34 cellular contexts compared by ENCODE assay signal in genomic region chr12:65504417-65504816, GRCh38.
"Had no signal": no experiment of that assay in that cellular context is flagged by ENCODE, and none has a peak within 500 bp of the region (broad histone marks: within the 10 kb centered on the region; RNA-seq: fewer than 3 reads in every experiment).

No MANE protein-coding gene starts in this region.

- ATAC-seq: activated naive CD8-positive, alpha-beta T cell treated with anti-CD3 and anti-CD28 coated beads, Interleukin-2, amount 50 U/mL, for 24 hours; activated T-cell treated with anti-CD3 and anti-CD28 coated beads, Interleukin-2, amount 50 U/mL, for 4 hours; activated T-cell treated with anti-CD3 and anti-CD28 coated beads, Interleukin-2, amount 50 U/mL, for 72 hours; activated T-helper 17 cell treated with anti-CD3 and anti-CD28 coated beads, Interleukin-2, amount 50 U/mL, for 72 hours had no signal

- H3K36me3 ChIP-seq: ascending aorta, brain microvascular endothelial cell, breast epithelium had no signal

- DNase-seq: activated B cell treated with CpG ODN at 0.5 μM for 24 hours; activated CD4-positive, alpha-beta memory T cell treated with anti-CD3 and anti-CD28 coated beads, Interleukin-2, amount 10 ng/mL, durations not matched to agents 7 days and 5 days; activated CD4-positive, alpha-beta T cell treated with anti-CD3 and anti-CD28 coated beads for 4 hours; activated CD4-positive, alpha-beta T cell treated with anti-CD3 and anti-CD28 coated beads, Interleukin-2, amount 10 ng/mL, durations not matched to agents 7 days and 5 days; activated CD4-positive, alpha-beta T cell treated with anti-CD3 and anti-CD28 coated beads, Interleukin-2, amount 50 U/mL, for 48 hours; activated CD4-positive, CD25-positive, alpha-beta regulatory T cell treated with anti-CD3 and anti-CD28 coated beads, Interleukin-2, amount 50 U/mL, for 72 hours; activated CD8-positive, alpha-beta memory T cell treated with anti-CD3 and anti-CD28 coated beads, Interleukin-2, amount 50 U/mL, for 4 hours; activated effector memory CD4-positive, alpha-beta T cell treated with anti-CD3 and anti-CD28 coated beads, Interleukin-2, amount 50 U/mL, for 16 hours; activated gamma-delta T cell treated with Interleukin-2 at 50 U/mL for 16 hours; activated naive CD4-positive, alpha-beta T cell; activated naive CD4-positive, alpha-beta T cell treated with anti-CD3 and anti-CD28 coated beads for 36 hours; activated naive CD4-positive, alpha-beta T cell treated with anti-CD3 and anti-CD28 coated beads, Interleukin-2, amount 50 U/mL, for 16 hours; activated naive CD8-positive, alpha-beta T cell treated with anti-CD3 and anti-CD28 coated beads, Interleukin-2, amount 10 ng/mL, durations not matched to agents 7 days and 5 days; activated naive CD8-positive, alpha-beta T cell treated with anti-CD3 and anti-CD28 coated beads, Interleukin-2, amount 50 U/mL, for 24 hours; activated T-cell treated with anti-CD3 and anti-CD28 coated beads for 4 hours; activated T-cell treated with anti-CD3 and anti-CD28 coated beads, Interleukin-2, amount 50 U/mL, for 1 hour; activated T-cell treated with anti-CD3 and anti-CD28 coated beads, Interleukin-2, amount 50 U/mL, for 4 hours; activated T-cell treated with anti-CD3 and anti-CD28 coated beads, Interleukin-2, amount 50 U/mL, for 72 hours; amygdala; anterior cingulate cortex; brain microvascular endothelial cell; central memory CD4-positive, alpha-beta T cell; T-helper 1 cell; T-helper 2 cell; T-helper 9 cell had no signal

- H3K27ac ChIP-seq: ascending aorta, brain microvascular endothelial cell, breast epithelium, VCaP had no signal

- H3K9me3 Mint-ChIP-seq: activated B cell treated with CpG ODN at 0.5 μM for 24 hours; activated CD4-positive, alpha-beta memory T cell treated with anti-CD3 and anti-CD28 coated beads, Interleukin-2, amount 10 ng/mL, durations not matched to agents 7 days and 5 days; activated CD4-positive, alpha-beta T cell treated with anti-CD3 and anti-CD28 coated beads, Interleukin-2, amount 10 ng/mL, durations not matched to agents 7 days and 5 days; activated naive CD4-positive, alpha-beta T cell treated with anti-CD3 and anti-CD28 coated beads for 36 hours; activated naive CD8-positive, alpha-beta T cell treated with anti-CD3 and anti-CD28 coated beads, Interleukin-2, amount 10 ng/mL, durations not matched to agents 7 days and 5 days; activated naive CD8-positive, alpha-beta T cell treated with anti-CD3 and anti-CD28 coated beads, Interleukin-2, amount 50 U/mL, for 24 hours; activated T-cell treated with anti-CD3 and anti-CD28 coated beads, Interleukin-2, amount 50 U/mL, for 4 hours; activated T-helper 1 cell treated with anti-CD3 and anti-CD28 coated beads, Interleukin-12 subunit alpha, Interleukin-12 subunit beta, Interleukin-2, Interleukin-4 antibody, amounts not matched to agents 30 ng/mL and 10 ng/mL and 1 ng/mL, durations not matched to agents 14 hours and 24 hours and 36 hours; activated T-helper 17 cell treated with anti-CD3 and anti-CD28 coated beads, Interleukin-2, amount 50 U/mL, for 72 hours; T-helper 1 cell treated with Interleukin-12 subunit alpha and Interleukin-12 subunit beta and Interleukin-4 antibody, amounts not matched to agents 30 μg/mL and 1 μg/mL, for 36 hours; T-helper 2 cell treated with Interferon-gamma antibody and Interleukin-4, amounts not matched to agents 5 μg/mL and 100 μg/mL, for 36 hours had no signal

- FAIRE-seq: TTC549 had no signal

- H3K9me3 ChIP-seq: ascending aorta, breast epithelium had no signal

- H3K4me3 ChIP-seq: ascending aorta, breast epithelium had no signal

- H3K36me3 Mint-ChIP-seq: activated naive CD8-positive, alpha-beta T cell; activated naive CD8-positive, alpha-beta T cell treated with anti-CD3 and anti-CD28 coated beads, Interleukin-2, amount 10 ng/mL, durations not matched to agents 7 days and 5 days had no signal

- H3K27ac Mint-ChIP-seq: activated B cell treated with CpG ODN at 0.5 μM for 24 hours; activated CD4-positive, alpha-beta memory T cell treated with anti-CD3 and anti-CD28 coated beads, Interleukin-2, amount 10 ng/mL, durations not matched to agents 7 days and 5 days; activated CD4-positive, alpha-beta T cell treated with anti-CD3 and anti-CD28 coated beads, Interleukin-2, amount 10 ng/mL, durations not matched to agents 7 days and 5 days; activated naive CD4-positive, alpha-beta T cell treated with anti-CD3 and anti-CD28 coated beads for 36 hours; activated naive CD8-positive, alpha-beta T cell; activated naive CD8-positive, alpha-beta T cell treated with anti-CD3 and anti-CD28 coated beads, Interleukin-2, amount 10 ng/mL, durations not matched to agents 7 days and 5 days; activated naive CD8-positive, alpha-beta T cell treated with anti-CD3 and anti-CD28 coated beads, Interleukin-2, amount 50 U/mL, for 24 hours; activated T-cell treated with anti-CD3 and anti-CD28 coated beads, Interleukin-2, amount 50 U/mL, for 72 hours; activated T-helper 1 cell treated with anti-CD3 and anti-CD28 coated beads, Interleukin-12 subunit alpha, Interleukin-12 subunit beta, Interleukin-2, Interleukin-4 antibody, amounts not matched to agents 30 ng/mL and 10 ng/mL and 1 ng/mL, durations not matched to agents 14 hours and 24 hours and 36 hours; activated T-helper 17 cell treated with anti-CD3 and anti-CD28 coated beads, Interleukin-2, amount 50 U/mL, for 72 hours; T-helper 1 cell treated with Interleukin-12 subunit alpha and Interleukin-12 subunit beta and Interleukin-4 antibody, amounts not matched to agents 30 μg/mL and 1 μg/mL, for 36 hours; T-helper 2 cell treated with Interferon-gamma antibody and Interleukin-4, amounts not matched to agents 5 μg/mL and 100 μg/mL, for 36 hours had no signal
